Comparison of ENCODE assay signal across 2 cellular contexts in genomic region chr5:101103874-101104273, GRCh38.
TF ChIP-seq lines count a peak whose summit lies in the region.

No MANE protein-coding gene starts in this region.

TF ChIP-seq in GM12878, 131 proteins besides CTCF, POLR2A, EP300 and RAD21 (continued from another document and continues in another):
- TF ChIP-seq CUX1 (IDR thresholded peaks at IDR 0.05; ENCODE audit: insufficient replicate concordance, low read depth, low read length) = no peak
- no peak for TF ChIP-seq LARP7 (IDR thresholded peaks at IDR 0.05)
- TF ChIP-seq USF2 (IDR thresholded peaks at IDR 0.05; ENCODE audit: borderline replicate concordance, low read depth, low read length) = no peak
- TF ChIP-seq CHD4 (IDR thresholded peaks at IDR 0.05) = no peak
- TF ChIP-seq CHD2 (IDR thresholded peaks at IDR 0.05; ENCODE audit: borderline replicate concordance, low read depth, low read length) = no peak
- no peak for TF ChIP-seq ZNF384 (IDR thresholded peaks at IDR 0.05; ENCODE audit: borderline replicate concordance, low read depth, low read length)
- no peak for TF ChIP-seq MYC (IDR thresholded peaks at IDR 0.05; ENCODE audit: insufficient read depth, insufficient read length, insufficient replicate concordance, low read length, severe bottlenecking)
- TF ChIP-seq E4F1 (IDR thresholded peaks at IDR 0.05; ENCODE audit: borderline replicate concordance, partially characterized antibody) = no peak
- no peak for TF ChIP-seq PKNOX1 (IDR thresholded peaks at IDR 0.05)
- TF ChIP-seq ZBTB33 (IDR thresholded peaks at IDR 0.05) = no peak
- TF ChIP-seq ZZZ3 (IDR thresholded peaks at IDR 0.05; ENCODE audit: control insufficient read depth, insufficient read length, low read depth) = no peak
- no peak for TF ChIP-seq CBFB (IDR thresholded peaks at IDR 0.05; ENCODE audit: low read depth)
- TF ChIP-seq RB1 (IDR thresholded peaks at IDR 0.05; ENCODE audit: borderline replicate concordance) = no peak

TF ChIP-seq in SK-N-SH treated with all-trans-retinoic acid at 6 μM for 48 hours, 23 proteins besides CTCF, POLR2A, EP300 and RAD21 (continued from another document):
- TF ChIP-seq PATZ1 (CRISPR knock-in tag; IDR thresholded peaks at IDR 0.05; ENCODE audit: borderline replicate concordance) = no peak
- no peak for TF ChIP-seq ARNTL (CRISPR knock-in tag; IDR thresholded peaks at IDR 0.05; ENCODE audit: borderline replicate concordance, low read depth)
- TF ChIP-seq RARB (CRISPR knock-in tag; IDR thresholded peaks at IDR 0.05) = no peak
